Comparison of ENCODE assay signal across 16 cellular contexts in the genomic region with DNA sequence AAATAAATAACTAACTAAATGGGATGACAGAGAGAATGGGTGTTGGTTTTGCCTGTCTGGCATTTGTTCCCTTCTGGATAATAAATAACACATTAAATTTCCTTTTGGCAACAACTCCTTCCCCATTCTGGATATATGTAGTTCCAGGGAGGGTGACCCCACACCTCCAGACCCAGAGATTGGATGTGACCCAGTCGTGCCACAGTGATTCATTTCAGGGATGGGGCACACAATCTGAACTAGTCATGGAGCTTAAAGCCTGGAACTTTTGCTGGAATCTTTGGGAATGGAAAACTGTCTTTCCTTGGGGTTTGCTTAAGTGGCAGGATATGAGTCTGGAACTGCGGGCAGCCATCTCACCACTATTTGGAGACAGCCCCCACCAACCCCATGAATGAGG. TPM values are rescaled to one million over a fixed set of nuclear protein-coding genes. Genes with fewer than 3 reads are reported as not detected.
DNase-seq lines count a peak whose midpoint lies in the region; ATAC-seq and TF ChIP-seq lines count a peak whose summit lies in the region.
"Had no signal": no experiment of that assay in that cellular context is flagged by ENCODE, and none has a peak within 500 bp of the region (broad histone marks: within the 10 kb centered on the region; RNA-seq: fewer than 3 reads in every experiment).

No MANE protein-coding gene starts in this region.

- no peaks in the 10 kb centered on the region for H3K9me3 Mint-ChIP-seq in CD4-positive, alpha-beta memory T cell

- TF ChIP-seq POLR2A in gastroesophageal sphincter (IDR thresholded peaks at IDR 0.05): no peak

- peak overlapping the region in 1 of 8 donors; percentile 29 for H3K4me3 Mint-ChIP-seq in CD4-positive, alpha-beta memory T cell

- no peak overlapping the region for H2AFZ ChIP-seq in smooth muscle cell (ENCODE audit: low read depth)

- intact Hi-C loops in CD4-positive, alpha-beta memory T cell (cut with micrococcal nuclease): no loop called here

- H3K27ac ChIP-seq in CD4-positive, alpha-beta memory T cell (ENCODE audit: low read depth, low read length): no peak overlapping the region
- H3K27ac ChIP-seq in gastroesophageal sphincter (peak overlapping the region in 3 of 4 donors; percentile 69 to 77 (median 69)), smooth muscle cell (ENCODE audit: low read depth) (peak overlapping the region; percentile 69), WERI-Rb-1 (no peak overlapping the region)

- no peak for ATAC-seq in gastroesophageal sphincter
- ATAC-seq in GM21576 (IDR thresholded peaks at IDR 0.05; ENCODE audit: unreplicated experiment): no peak
- no peak for ATAC-seq in HG03025 (IDR thresholded peaks at IDR 0.05; ENCODE audit: low FRiP score, unreplicated experiment)

- H3K9ac ChIP-seq in smooth muscle cell (ENCODE audit: low read depth): no peak overlapping the region

- peaks cover 0 to 3% of the 10 kb centered on the region in 2 donors for H3K36me3 Mint-ChIP-seq in CD4-positive, alpha-beta memory T cell

- no peak for DNase-seq in CD4-positive, alpha-beta memory T cell
- DNase-seq in MG63 (peak; percentile 25), smooth muscle cell (lab: John Stamatoyannopoulos, UW; ENCODE audit: unreplicated experiment) (no peak), GM20000 (ENCODE audit: low spot score) (no peak), WERI-Rb-1 (no peak)
- DNase-seq: activated CD4-positive, alpha-beta T cell treated with anti-CD3 and anti-CD28 coated beads for 48 hours; COR-L47; dorsolateral prefrontal cortex; glutamatergic neuron; mesendoderm; NCI-H187 treated with DMSO at 0.1 percent for 48 hours; NK-92 treated with Interleukin-12 subunit alpha and Interleukin-12 subunit beta, amount 100 ng/mL, for 24 hours; SW 1271 had no signal

- H3K4me2 ChIP-seq in smooth muscle cell: peak overlapping the region; percentile 3

- no peaks in the 10 kb centered on the region for H3F3A ChIP-seq in smooth muscle cell (ENCODE audit: low read depth)

- no peaks in the 10 kb centered on the region for H3K27me3 Mint-ChIP-seq in CD4-positive, alpha-beta memory T cell

- no peak overlapping the region for H3K4me3 ChIP-seq in CD4-positive, alpha-beta memory T cell (ENCODE audit: low read length in 2 of 2)
- no peak overlapping the region for H3K4me3 ChIP-seq in MG63
- peak overlapping the region; percentile 11 to 98 for H3K4me3 ChIP-seq in gastroesophageal sphincter
- H3K4me3 ChIP-seq in smooth muscle cell: no peak overlapping the region
- no peak overlapping the region for H3K4me3 ChIP-seq in WERI-Rb-1 (ENCODE audit: low read depth, low read length)

- TF ChIP-seq EP300 in gastroesophageal sphincter (IDR thresholded peaks at IDR 0.05): no peak

- H3K79me2 ChIP-seq in smooth muscle cell (ENCODE audit: low read depth): peaks cover 76% of the 10 kb centered on the region

- H3K27me3 ChIP-seq in CD4-positive, alpha-beta memory T cell (ENCODE audit: insufficient read depth, low read length): no peaks in the 10 kb centered on the region
- no peaks in the 10 kb centered on the region for H3K27me3 ChIP-seq in MG63
- no peaks in the 10 kb centered on the region for H3K27me3 ChIP-seq in gastroesophageal sphincter
- H3K27me3 ChIP-seq in smooth muscle cell (ENCODE audit: low read depth): no peaks in the 10 kb centered on the region
- no peaks in the 10 kb centered on the region for H3K27me3 ChIP-seq in WERI-Rb-1 (ENCODE audit: insufficient read depth, low read depth, severe bottlenecking)
- H3K27me3 ChIP-seq: dorsolateral prefrontal cortex had no signal

- H3K4me1 ChIP-seq in CD4-positive, alpha-beta memory T cell (ENCODE audit: insufficient read depth, low read length): peaks cover 87% of the 10 kb centered on the region
- H3K4me1 ChIP-seq in gastroesophageal sphincter (peaks cover 41 to 100% (median 64%) of the 10 kb centered on the region in 3 donors), smooth muscle cell (ENCODE audit: low read depth) (peaks cover 12% of the 10 kb centered on the region)

- H3K9me3 ChIP-seq in CD4-positive, alpha-beta memory T cell (ENCODE audit: control insufficient read depth in 1 of 2, low read length in 2 of 2): no peaks in the 10 kb centered on the region
- H3K9me3 ChIP-seq in MG63: no peaks in the 10 kb centered on the region
- no peaks in the 10 kb centered on the region for H3K9me3 ChIP-seq in gastroesophageal sphincter
- no peaks in the 10 kb centered on the region for H3K9me3 ChIP-seq in smooth muscle cell (replicated peaks; ENCODE audit: low read depth)
- no peaks in the 10 kb centered on the region for H3K9me3 ChIP-seq in WERI-Rb-1 (ENCODE audit: severe bottlenecking)

- POLR2A ChIA-PET in CD4-positive, alpha-beta memory T cell (lab: Charles Lee; ENCODE audit: partially characterized antibody): interaction anchor here (1.2 to 7.4 kb wide), 3 partner anchors 10 to 17 kb away, joined by 4 to 104 read pairs (median 69); partner anchors contain the start of gene KLF9

- peaks cover 42% of the 10 kb centered on the region for H4K20me1 ChIP-seq in smooth muscle cell (ENCODE audit: low read depth)

- 69 to 75% methylated on average over 2 of the region's 2 CpGs for WGBS in gastroesophageal sphincter (ENCODE audit: low coverage in 1 of 2), 2 donors
- 67% methylated on average over 2 of the region's 2 CpGs for WGBS in smooth muscle cell (ENCODE audit: low lambda C conversion rate)

- H3K36me3 ChIP-seq in CD4-positive, alpha-beta memory T cell (ENCODE audit: insufficient read depth, low read length): no peaks in the 10 kb centered on the region
- no peaks in the 10 kb centered on the region for H3K36me3 ChIP-seq in MG63
- H3K36me3 ChIP-seq in gastroesophageal sphincter: peaks cover 0 to 10% of the 10 kb centered on the region in 2 donors
- no peaks in the 10 kb centered on the region for H3K36me3 ChIP-seq in smooth muscle cell (ENCODE audit: low read depth)
- no peaks in the 10 kb centered on the region for H3K36me3 ChIP-seq in WERI-Rb-1

- peak overlapping the region in 5 of 7 donors; percentile 9 to 79 (median 52) for H3K27ac Mint-ChIP-seq in CD4-positive, alpha-beta memory T cell

- CTCF ChIA-PET in CD4-positive, alpha-beta memory T cell (lab: Charles Lee; ENCODE audit: partially characterized antibody): interaction anchor here (1.8 to 6.4 kb wide), 2 partner anchors 11 to 18 kb away, joined by 4 to 37 read pairs; no protein-coding TSS in a partner anchor

- TF ChIP-seq CTCF in gastroesophageal sphincter (IDR thresholded peaks at IDR 0.05): no peak
- TF ChIP-seq CTCF in smooth muscle cell (IDR thresholded peaks at IDR 0.05; ENCODE audit: borderline replicate concordance, insufficient read depth, poor library complexity, severe bottlenecking): no peak
- no peak for TF ChIP-seq CTCF in GM20000 (IDR thresholded peaks at IDR 0.05; ENCODE audit: extremely low read depth, missing control alignments)
- no peak for TF ChIP-seq CTCF in WERI-Rb-1 (IDR thresholded peaks at IDR 0.05; ENCODE audit: low read depth, low read length)

- H3K4me1 Mint-ChIP-seq in CD4-positive, alpha-beta memory T cell: peaks cover 64 to 89% (median 78%) of the 10 kb centered on the region in 4 donors

RNA-seq across cellular contexts. Expression of gene KLF9, which starts 11.3 kb away (rescaled TPM):
- 10 to 100 TPM; 18.6 to 20.6 TPM for total RNA-seq in CD4-positive, alpha-beta memory T cell
- polyA plus RNA-seq in CD4-positive, alpha-beta memory T cell: 1 to 10 TPM; 1.3 to 4.1 TPM
- total RNA-seq in MG63 (2014; rRNA removed; shearing (Covaris generic); ENCODE audit: low replicate concordance): 2.1 and 5.5 TPM in 2 replicates
- total RNA-seq in gastroesophageal sphincter: 100 to 1,000 TPM; 117 to 224 (median 154) TPM
- 13.5 and 25.7 TPM in 2 replicates for total RNA-seq in smooth muscle cell
- 2.9 and 3.2 TPM in 2 replicates for polyA plus RNA-seq in smooth muscle cell

Comparison
In these comparisons a context has a peak if more than half of its experiments do, and no peak if none do; other contexts are left out.
1. H3K27ac ChIP-seq: peak in gastroesophageal sphincter (3 of 4) and smooth muscle cell (single experiment); none in CD4-positive, alpha-beta memory T cell (single experiment) and WERI-Rb-1 (single experiment).
2. H3K4me3 ChIP-seq: peak in gastroesophageal sphincter (2 of 2); none in CD4-positive, alpha-beta memory T cell (0 of 2), MG63 (single experiment), smooth muscle cell (single experiment) and WERI-Rb-1 (single experiment).